ENCODE assay signal across 15 cellular contexts in the genomic region with DNA sequence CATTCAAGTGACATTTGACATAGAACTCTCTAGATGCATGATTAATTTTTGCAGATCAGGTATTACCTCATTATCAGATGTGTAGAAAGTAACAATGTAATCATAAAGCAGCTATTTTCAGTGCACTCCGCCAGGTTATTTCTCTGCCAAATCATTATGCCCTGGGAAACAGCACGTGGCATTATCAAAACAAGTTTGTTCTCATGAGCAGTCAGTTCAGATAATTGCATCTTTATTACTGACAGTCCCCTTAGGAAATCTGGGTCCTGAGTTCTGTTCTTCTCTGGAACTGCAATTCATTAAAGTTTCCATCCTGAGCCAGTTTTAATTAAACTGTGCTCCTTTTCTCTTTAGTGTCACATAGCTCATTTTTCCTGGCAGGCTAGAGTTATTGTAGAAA.
"Had no signal": no experiment of that assay in that cellular context is flagged by ENCODE, and none has a peak within 500 bp of the region (broad histone marks: within the 10 kb centered on the region; RNA-seq: fewer than 3 reads in every experiment).

No MANE protein-coding gene starts in this region.

- ATAC-seq: activated T-cell treated with anti-CD3 and anti-CD28 coated beads, Interleukin-2, amount 50 U/mL, for 72 hours; foreskin keratinocyte; left lobe of liver; stimulated activated naive CD8-positive, alpha-beta T cell treated with anti-CD3 and anti-CD28 coated beads, Interleukin-15, amount 100 ng/mL, for 72 hours had no signal

- DNase-seq: activated CD4-positive, alpha-beta memory T cell treated with anti-CD3 and anti-CD28 coated beads for 36 hours; activated CD8-positive, alpha-beta memory T cell treated with anti-CD3 and anti-CD28 coated beads, Interleukin-2, amount 50 U/mL, for 4 hours; activated T-cell treated with anti-CD3 and anti-CD28 coated beads, Interleukin-2, amount 50 U/mL, for 72 hours; endodermal cell; foreskin keratinocyte; mesendoderm; ovary; retina; stimulated activated CD4-positive, alpha-beta T cell treated with anti-CD3 and anti-CD28 coated beads, Interleukin-4, amount 100 ng/mL, for 4 hours; stimulated activated naive CD8-positive, alpha-beta T cell treated with anti-CD3 and anti-CD28 coated beads, Interleukin-15, amount 100 ng/mL, for 72 hours had no signal

- H3K4me3 ChIP-seq: neural progenitor cell, ovary, tibial nerve, vagina had no signal

- H3K4me1 ChIP-seq: neural progenitor cell, vagina had no signal

- H3K36me3 ChIP-seq: neural progenitor cell, ovary, tibial nerve, vagina had no signal

- H3K27me3 ChIP-seq: foreskin keratinocyte, neural progenitor cell, ovary, tibial nerve, vagina had no signal

- H3K27ac ChIP-seq: foreskin keratinocyte, neural progenitor cell, ovary, tibial nerve, vagina, VCaP had no signal

- H3K9me3 ChIP-seq: ovary, tibial nerve, vagina had no signal
